9 cellular contexts compared by ENCODE assay signal in the genomic region with DNA sequence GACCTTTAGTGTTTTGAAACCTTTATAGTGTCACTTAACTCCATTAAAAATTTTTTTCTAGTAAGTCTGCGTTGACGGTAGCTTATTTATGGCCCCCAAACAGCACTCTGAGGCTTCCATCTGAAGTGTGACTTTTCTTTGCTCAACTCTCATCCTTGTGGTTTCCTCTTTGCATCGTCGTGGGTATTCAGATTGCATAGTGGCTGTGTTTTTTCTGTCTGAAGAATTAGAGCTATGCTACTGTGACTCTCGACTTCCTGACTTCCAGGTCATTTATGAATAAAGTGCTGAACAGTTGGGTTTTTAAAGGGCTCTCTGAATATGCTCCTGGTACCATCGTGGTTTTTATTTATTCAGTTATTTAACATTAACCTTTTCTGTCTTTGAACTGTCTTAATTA. TPM values are rescaled to one million over a fixed set of nuclear protein-coding genes. Genes with fewer than 3 reads are reported as not detected.
DNase-seq lines count a peak whose midpoint lies in the region; ATAC-seq and TF ChIP-seq lines count a peak whose summit lies in the region.
"Had no signal": no experiment of that assay in that cellular context is flagged by ENCODE, and none has a peak within 500 bp of the region (broad histone marks: within the 10 kb centered on the region; RNA-seq: fewer than 3 reads in every experiment).

No MANE protein-coding gene starts in this region.

- peaks cover 72 to 97% (median 91%) of the 10 kb centered on the region in 4 donors for H3K36me3 ChIP-seq in esophagus muscularis mucosa

- no peak for TF ChIP-seq CTCF in esophagus muscularis mucosa (IDR thresholded peaks at IDR 0.05)

- WGBS in esophagus muscularis mucosa = 67% methylated on average over 6 of the region's 6 CpGs

- peaks cover 28% of the 10 kb centered on the region for H3K4me1 Mint-ChIP-seq in activated T-cell treated with anti-CD3 and anti-CD28 coated beads, Interleukin-2, amount 50 U/mL, for 72 hours (ENCODE audit: low read depth)
- peaks cover 29% of the 10 kb centered on the region for H3K4me1 Mint-ChIP-seq in activated naive CD8-positive, alpha-beta T cell treated with anti-CD3 and anti-CD28 coated beads for 36 hours

- ATAC-seq in activated T-cell treated with anti-CD3 and anti-CD28 coated beads, Interleukin-2, amount 50 U/mL, for 72 hours (replicated peaks in 1 of 2) = peak; percentile 82 to 96
- ATAC-seq in HG03095 (IDR thresholded peaks at IDR 0.05; ENCODE audit: unreplicated experiment) (peak; percentile 78), HG02840 (IDR thresholded peaks at IDR 0.05; ENCODE audit: low FRiP score, unreplicated experiment) (no peak)
- ATAC-seq in stimulated activated naive CD8-positive, alpha-beta T cell treated with anti-CD3 and anti-CD28 coated beads, Interleukin-15, Interleukin-2, amounts not matched to agents 100 U/mL and 50 U/mL, for 24 hours = peak; percentile 73

- DNase-seq in activated T-cell treated with anti-CD3 and anti-CD28 coated beads, Interleukin-2, amount 50 U/mL, for 72 hours = peak in 1 of 2 donors; percentile 28
- no peak for DNase-seq in activated T-cell treated with anti-CD3 and anti-CD28 coated beads, Interleukin-2, amount 50 U/mL, for 1 hour
- DNase-seq in activated naive CD8-positive, alpha-beta T cell treated with anti-CD3 and anti-CD28 coated beads for 36 hours = no peak
- DNase-seq in stimulated activated naive CD8-positive, alpha-beta T cell treated with anti-CD3 and anti-CD28 coated beads, Interleukin-15, Interleukin-2, amounts not matched to agents 100 U/mL and 50 U/mL, for 24 hours = no peak
- DNase-seq in kidney tubule cell (ENCODE audit: low spot score) (no peak), esophagus muscularis mucosa (ENCODE audit: extremely low spot score) (no peak)

- peak overlapping the region; percentile 56 to 85 for H3K4me3 Mint-ChIP-seq in activated T-cell treated with anti-CD3 and anti-CD28 coated beads, Interleukin-2, amount 50 U/mL, for 72 hours
- H3K4me3 Mint-ChIP-seq in activated naive CD8-positive, alpha-beta T cell treated with anti-CD3 and anti-CD28 coated beads for 36 hours = peak overlapping the region; percentile 43

- no peaks in the 10 kb centered on the region for H3K9me3 ChIP-seq in esophagus muscularis mucosa

- peaks cover 10 to 11% (median 10%) of the 10 kb centered on the region in 4 donors for H3K4me1 ChIP-seq in esophagus muscularis mucosa

- no peaks in the 10 kb centered on the region for H3K27me3 Mint-ChIP-seq in activated T-cell treated with anti-CD3 and anti-CD28 coated beads, Interleukin-2, amount 50 U/mL, for 72 hours (ENCODE audit: low read depth)
- no peaks in the 10 kb centered on the region for H3K27me3 Mint-ChIP-seq in activated naive CD8-positive, alpha-beta T cell treated with anti-CD3 and anti-CD28 coated beads for 36 hours

- H3K4me3 ChIP-seq in esophagus muscularis mucosa = no peak overlapping the region

- no peak for TF ChIP-seq POLR2A in esophagus muscularis mucosa (IDR thresholded peaks at IDR 0.05; ENCODE audit: low read depth)

- H3K27ac ChIP-seq in esophagus muscularis mucosa (replicated peaks in 1 of 4) = no peak overlapping the region
- H3K27ac ChIP-seq: C4-2B had no signal

- no peak for TF ChIP-seq EP300 in esophagus muscularis mucosa (IDR thresholded peaks at IDR 0.05)

- intact Hi-C loops in esophagus muscularis mucosa (cut with DNase I) = no loop called here

- peaks cover 12 to 49% of the 10 kb centered on the region in 2 donors for H3K36me3 Mint-ChIP-seq in activated T-cell treated with anti-CD3 and anti-CD28 coated beads, Interleukin-2, amount 50 U/mL, for 72 hours (ENCODE audit: insufficient read depth in 2 of 2)
- H3K36me3 Mint-ChIP-seq in activated naive CD8-positive, alpha-beta T cell treated with anti-CD3 and anti-CD28 coated beads for 36 hours = peaks cover 31% of the 10 kb centered on the region

- peak overlapping the region; percentile 97 for H3K27ac Mint-ChIP-seq in activated T-cell treated with anti-CD3 and anti-CD28 coated beads, Interleukin-2, amount 50 U/mL, for 72 hours
- peak overlapping the region; percentile 87 for H3K27ac Mint-ChIP-seq in activated naive CD8-positive, alpha-beta T cell treated with anti-CD3 and anti-CD28 coated beads for 36 hours

- no peaks in the 10 kb centered on the region for H3K27me3 ChIP-seq in esophagus muscularis mucosa

- H3K9me3 Mint-ChIP-seq in activated T-cell treated with anti-CD3 and anti-CD28 coated beads, Interleukin-2, amount 50 U/mL, for 72 hours = no peaks in the 10 kb centered on the region
- no peaks in the 10 kb centered on the region for H3K9me3 Mint-ChIP-seq in activated naive CD8-positive, alpha-beta T cell treated with anti-CD3 and anti-CD28 coated beads for 36 hours

RNA-seq across cellular contexts. Expression of a gene that starts 44.9 kb away (rescaled TPM):
- total RNA-seq in activated T-cell treated with anti-CD3 and anti-CD28 coated beads, Interleukin-2, amount 50 U/mL, for 72 hours = 10 to 100 TPM; 30.0 to 34.9 TPM
- 10 to 100 TPM; 29.7 to 31.5 TPM for total RNA-seq in activated naive CD8-positive, alpha-beta T cell treated with anti-CD3 and anti-CD28 coated beads for 36 hours
- 10 to 100 TPM; 40.8 to 60.1 (median 52.0) TPM for total RNA-seq in esophagus muscularis mucosa
